Comparison of ENCODE assay signal across 9 cellular contexts in genomic region chr2:27977623-27978312, GRCh38.
DNase-seq lines count a peak whose midpoint lies in the region; ATAC-seq and TF ChIP-seq lines count a peak whose summit lies in the region.
"Had no signal": no experiment of that assay in that cellular context is flagged by ENCODE, and none has a peak within 500 bp of the region (broad histone marks: within the 10 kb centered on the region; RNA-seq: fewer than 3 reads in every experiment).

No MANE protein-coding gene starts in this region.

- peak; percentile 27; the same call in 1 of the 2 replicates for TF ChIP-seq CTCF in PC-3 (conservative IDR thresholded peaks at IDR 0.05; ENCODE audit: low read depth, low read length)

- H3K4me2 ChIP-seq in PC-3 (ENCODE audit: low read length) (peak overlapping the region; percentile 64), skeletal muscle satellite cell (ENCODE audit: low read length) (peak overlapping the region; percentile 66)

- H3K9ac ChIP-seq in PC-3 (ENCODE audit: low read length) (peak overlapping the region; percentile 3; the same call in 1 of the 2 replicates), skeletal muscle satellite cell (ENCODE audit: low read depth, low read length) (peak overlapping the region; percentile 47)

- BruUV-seq in PC-3 (replicated peaks; lab: Mats Ljungman, UMichigan), result no TSS peak

- CTCF ChIA-PET in PC-3 (lab: Charles Lee), result interaction anchor here (0.6 kb wide), 1 partner anchor 36 kb away, joined by 3 read pairs; no protein-coding TSS in a partner anchor

- DNase-seq in SIG-M5 treated with dmso at 0.1 percent for 504 hours (lab: John Stamatoyannopoulos, UW; ENCODE audit: unreplicated experiment), result peak; percentile 23
- DNase-seq in SIG-M5 (lab: John Stamatoyannopoulos, UW), result no peak
- DNase-seq in PC-3, result peak; percentile 96
- peak; percentile 74 for DNase-seq in dermis blood vessel endothelial cell
- DNase-seq in hepatic stellate cell (ENCODE audit: low spot score), result no peak
- DNase-seq in NCI-H524 (lab: John Stamatoyannopoulos, UW), result no peak

- no peaks in the 10 kb centered on the region for H3K79me2 ChIP-seq in PC-3 (ENCODE audit: low read length)

- H3K27ac ChIP-seq in PC-3 (ENCODE audit: low read length), result peak overlapping the region; percentile 67
- H3K27ac ChIP-seq: 22Rv1 had no signal

- no peaks in the 10 kb centered on the region for H4K20me1 ChIP-seq in PC-3 (ENCODE audit: low read length)

- ATAC-seq in PC-3 (peak; percentile 94), HG03135 (IDR thresholded peaks at IDR 0.05; ENCODE audit: unreplicated experiment) (no peak)

- H3K9me3 ChIP-seq in PC-3 (ENCODE audit: low read length), result no peaks in the 10 kb centered on the region
- no peaks in the 10 kb centered on the region for H3K9me3 ChIP-seq in skeletal muscle satellite cell (replicated peaks; ENCODE audit: low read length)

- intact Hi-C loops in PC-3 (cut with micrococcal nuclease), result no loop called here

- H3K4me1 ChIP-seq in PC-3 (ENCODE audit: insufficient read depth, low read length) (peaks cover 20% of the 10 kb centered on the region), skeletal muscle satellite cell (ENCODE audit: control insufficient read depth, insufficient read depth, low read length) (peaks cover 21% of the 10 kb centered on the region)

- no peaks in the 10 kb centered on the region for H3K36me3 ChIP-seq in PC-3 (ENCODE audit: low read depth, low read length)
- no peaks in the 10 kb centered on the region for H3K36me3 ChIP-seq in skeletal muscle satellite cell (ENCODE audit: insufficient read depth, low read length)

- H3K27me3 ChIP-seq in PC-3 (ENCODE audit: low read length) (no peaks in the 10 kb centered on the region), skeletal muscle satellite cell (ENCODE audit: control insufficient read depth, insufficient read depth, low read length) (no peaks in the 10 kb centered on the region)

- H3K9me2 ChIP-seq in PC-3 (replicated peaks; ENCODE audit: low read length), result no peaks in the 10 kb centered on the region

- no peak overlapping the region for H2AFZ ChIP-seq in PC-3 (ENCODE audit: low read length)

- POLR2A ChIA-PET in PC-3 (lab: Charles Lee; ENCODE audit: unreplicated experiment), result interaction anchor here (0.6 kb wide), 2 partner anchors 171 to 413 kb away, joined by 6 to 10 read pairs; no protein-coding TSS in a partner anchor

- H3F3A ChIP-seq in PC-3 (ENCODE audit: low read length, unreplicated experiment), result no peaks in the 10 kb centered on the region

- H3K4me3 ChIP-seq in PC-3 (ENCODE audit: low read length) (peak overlapping the region; percentile 2; the same call in 1 of the 2 replicates), skeletal muscle satellite cell (ENCODE audit: low read length) (peak overlapping the region; percentile 33)

Comparison
In these comparisons a context has a peak if more than half of its experiments do, and no peak if none do; other contexts are left out.
1. DNase-seq: peak in SIG-M5 treated with dmso at 0.1 percent for 504 hours (single experiment), PC-3 (single experiment) and dermis blood vessel endothelial cell (single experiment); none in SIG-M5 (single experiment), hepatic stellate cell (single experiment) and NCI-H524 (0 of 2).